7 cellular contexts compared by ENCODE assay signal in the genomic region with DNA sequence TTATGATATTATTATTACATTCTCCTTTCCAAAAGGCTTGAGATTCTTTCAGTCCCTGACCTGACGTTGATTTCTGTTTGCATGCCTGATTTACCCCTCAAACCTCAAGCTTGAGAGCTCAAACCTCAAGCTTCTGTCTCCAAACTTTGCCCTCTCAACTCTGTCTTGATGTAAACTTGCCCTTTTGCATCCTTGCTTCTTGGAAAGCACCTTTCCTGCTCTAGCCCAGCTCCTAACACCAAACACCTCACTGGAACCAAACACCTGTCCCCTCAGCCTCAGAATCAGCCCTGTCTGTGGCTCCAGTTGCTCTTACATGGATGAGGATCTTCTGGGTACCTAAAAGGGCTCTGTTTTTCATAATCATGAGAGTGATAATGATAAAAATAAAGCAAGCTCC.
"Had no signal": no experiment of that assay in that cellular context is flagged by ENCODE, and none has a peak within 500 bp of the region (broad histone marks: within the 10 kb centered on the region; RNA-seq: fewer than 3 reads in every experiment).

No MANE protein-coding gene starts in this region.

- DNase-seq: GDM1, GF-D8 had no signal

- FAIRE-seq: G401.6, GM12891, GM12892, GM18507, GM19239 had no signal
